Comparison of ENCODE assay signal across 1 cellular context in genomic region chr2:46847185-46847710, GRCh38.
TF ChIP-seq lines count a peak whose summit lies in the region.

No MANE protein-coding gene starts in this region.

TF ChIP-seq in HepG2, 621 proteins besides CTCF, POLR2A, EP300 and RAD21 (continued from another document):
- TF ChIP-seq ZNF800 (CRISPR knock-in tag; IDR thresholded peaks at IDR 0.05) (no peak), ZNF138 (CRISPR knock-in tag; IDR thresholded peaks at IDR 0.05; ENCODE audit: low read depth) (no peak), NAIF1 (CRISPR knock-in tag; IDR thresholded peaks at IDR 0.05; ENCODE audit: borderline replicate concordance) (no peak), ZNF557 (CRISPR knock-in tag; IDR thresholded peaks at IDR 0.05) (no peak), WIZ (CRISPR knock-in tag; IDR thresholded peaks at IDR 0.05) (no peak), RNF2 (conservative IDR thresholded peaks at IDR 0.05; ENCODE audit: low read depth) (no peak), THAP7 (CRISPR knock-in tag; IDR thresholded peaks at IDR 0.05) (no peak), PRDM4 (CRISPR knock-in tag; IDR thresholded peaks at IDR 0.05; ENCODE audit: borderline replicate concordance) (no peak), MAZ (IDR thresholded peaks at IDR 0.05; ENCODE audit: borderline replicate concordance, low read depth, low read length) (no peak), MAZ (CRISPR knock-in tag; IDR thresholded peaks at IDR 0.05; ENCODE audit: low read depth) (no peak), ZNF605 (CRISPR knock-in tag; IDR thresholded peaks at IDR 0.05) (no peak; the same call in 1 of the 2 replicates), CHD2 (IDR thresholded peaks at IDR 0.05; ENCODE audit: low read depth, low read length) (no peak), GABPB1 (CRISPR knock-in tag; IDR thresholded peaks at IDR 0.05) (peak; percentile 51), ZNF33B (CRISPR knock-in tag; IDR thresholded peaks at IDR 0.05) (no peak), KDM2A (CRISPR knock-in tag; IDR thresholded peaks at IDR 0.05; ENCODE audit: borderline replicate concordance, low read depth) (peak; percentile 64), ARNT2 (CRISPR knock-in tag; IDR thresholded peaks at IDR 0.05; ENCODE audit: low read depth) (peak; percentile 26; the same call in 1 of the 2 replicates)
